14 cellular contexts compared by ENCODE assay signal in genomic region chr1:156895408-156895874, GRCh38. TPM values are rescaled to one million over a fixed set of nuclear protein-coding genes. Genes with fewer than 3 reads are reported as not detected.
A peak's percentile ranks its signal among the peaks of the same experiment; 100 is the strongest.
DNase-seq lines count a peak whose midpoint lies in the region; ATAC-seq and TF ChIP-seq lines count a peak whose summit lies in the region.
"Had no signal": no experiment of that assay in that cellular context is flagged by ENCODE, and none has a peak within 500 bp of the region (broad histone marks: within the 10 kb centered on the region; RNA-seq: fewer than 3 reads in every experiment).

No MANE protein-coding gene starts in this region.

- CTCF ChIA-PET in CD8-positive, alpha-beta T cell (lab: Charles Lee): interaction anchor here (0.9 to 1.2 kb wide), 3 partner anchors 35 to 206 kb away, joined by 3 to 5 read pairs (median 5); partner anchors contain the start of gene NTRK1

- intact Hi-C loops in adrenal gland (cut with DNase I): loop anchor here in 1 of 2 donors (2.0 kb wide), 1 partner anchor 27 kb away; no protein-coding TSS in a partner anchor
- intact Hi-C loops in CD8-positive, alpha-beta T cell (cut with DNase I, micrococcal nuclease): loop anchor here (10.0 kb wide), 2 partner anchors 179 to 259 kb away; no protein-coding TSS in a partner anchor

- H3K9me3 Mint-ChIP-seq in activated naive CD8-positive, alpha-beta T cell treated with anti-CD3 and anti-CD28 coated beads for 36 hours: no peaks in the 10 kb centered on the region
- no peaks in the 10 kb centered on the region for H3K9me3 Mint-ChIP-seq in CD8-positive, alpha-beta T cell
- H3K9me3 Mint-ChIP-seq: WTC11 had no signal

- TF ChIP-seq CTCF in adrenal gland (IDR thresholded peaks at IDR 0.05): no peak
- no peak for TF ChIP-seq CTCF in gastroesophageal sphincter (IDR thresholded peaks at IDR 0.05)
- TF ChIP-seq CTCF in CD8-positive, alpha-beta T cell (IDR thresholded peaks at IDR 0.05): no peak

- H3K36me3 Mint-ChIP-seq in activated naive CD8-positive, alpha-beta T cell treated with anti-CD3 and anti-CD28 coated beads for 36 hours: no peaks in the 10 kb centered on the region
- no peaks in the 10 kb centered on the region for H3K36me3 Mint-ChIP-seq in CD8-positive, alpha-beta T cell
- H3K36me3 Mint-ChIP-seq: WTC11 had no signal

- WGBS in adrenal gland, 4 donors: 55 to 76% (median 69%) methylated on average over 6 of the region's 6 CpGs
- 64% methylated on average over 6 of the region's 6 CpGs; no CpG with 5 or more reads in 1 of the 2 donors for WGBS in gastroesophageal sphincter (ENCODE audit: low coverage in 1 of 2), 2 donors

- H3K27me3 Mint-ChIP-seq in activated naive CD8-positive, alpha-beta T cell treated with anti-CD3 and anti-CD28 coated beads for 36 hours: peaks cover 75% of the 10 kb centered on the region
- peaks cover 45% of the 10 kb centered on the region for H3K27me3 Mint-ChIP-seq in CD8-positive, alpha-beta T cell (ENCODE audit: low read depth)

- H3K27ac ChIP-seq in adrenal gland (peak overlapping the region in 4 of 5 donors; percentile 43 to 90 (median 79)), gastroesophageal sphincter (peak overlapping the region; percentile 11 to 90 (median 84)), substantia nigra (ENCODE audit: low read depth, low read length, poor library complexity, severe bottlenecking) (no peak overlapping the region)
- no peak overlapping the region for H3K27ac ChIP-seq in CD8-positive, alpha-beta T cell (ENCODE audit: low read depth, low read length)

- no peak overlapping the region for H3K4me3 Mint-ChIP-seq in activated naive CD8-positive, alpha-beta T cell treated with anti-CD3 and anti-CD28 coated beads for 36 hours
- H3K4me3 Mint-ChIP-seq in CD8-positive, alpha-beta T cell: no peak overlapping the region
- H3K4me3 Mint-ChIP-seq: WTC11 had no signal

- H3K4me3 ChIP-seq in adrenal gland (peak overlapping the region in 1 of 4 donors; percentile 52), gastroesophageal sphincter (peak overlapping the region in 1 of 2 donors; percentile 58), skeletal muscle cell (ENCODE audit: low read depth, low read length) (peak overlapping the region; percentile 65)
- no peak overlapping the region for H3K4me3 ChIP-seq in CD8-positive, alpha-beta T cell (ENCODE audit: low read depth, low read length)

- POLR2A ChIA-PET in CD8-positive, alpha-beta T cell (lab: Charles Lee): no interaction called here

- H3K4me1 ChIP-seq in adrenal gland (replicated peaks in 1 of 2) (peaks cover 0 to 30% of the 10 kb centered on the region in 2 donors), gastroesophageal sphincter (peaks cover 0 to 86% (median 12%) of the 10 kb centered on the region in 3 donors)
- peaks cover 14% of the 10 kb centered on the region for H3K4me1 ChIP-seq in CD8-positive, alpha-beta T cell (ENCODE audit: insufficient read depth, low read length)

- H3K4me1 Mint-ChIP-seq in activated naive CD8-positive, alpha-beta T cell treated with anti-CD3 and anti-CD28 coated beads for 36 hours: peaks cover 15% of the 10 kb centered on the region
- peaks cover 15% of the 10 kb centered on the region for H3K4me1 Mint-ChIP-seq in CD8-positive, alpha-beta T cell (ENCODE audit: low read depth)

- H3K9me3 ChIP-seq in adrenal gland (replicated peaks in 1 of 3) (no peaks in the 10 kb centered on the region), gastroesophageal sphincter (no peaks in the 10 kb centered on the region)
- no peaks in the 10 kb centered on the region for H3K9me3 ChIP-seq in CD8-positive, alpha-beta T cell (ENCODE audit: low read length)

- no peaks in the 10 kb centered on the region for H3K36me3 ChIP-seq in adrenal gland (replicated peaks in 1 of 2)
- H3K36me3 ChIP-seq in gastroesophageal sphincter: no peaks in the 10 kb centered on the region
- H3K36me3 ChIP-seq in CD8-positive, alpha-beta T cell (ENCODE audit: insufficient read depth, low read length): no peaks in the 10 kb centered on the region

- no peak for TF ChIP-seq POLR2A in adrenal gland (IDR thresholded peaks at IDR 0.05)
- TF ChIP-seq POLR2A in gastroesophageal sphincter (IDR thresholded peaks at IDR 0.05): no peak

- ATAC-seq in gastroesophageal sphincter: no peak
- ATAC-seq in CD8-positive, alpha-beta T cell: no peak
- ATAC-seq: WTC11 had no signal

- DNase-seq in ELF-1 (ENCODE audit: low read depth, low spot score) (peak; percentile 84), adrenal gland (no peak), skeletal muscle cell (ENCODE audit: low read depth) (no peak), substantia nigra (lab: John Stamatoyannopoulos, UW) (no peak)
- DNase-seq in activated naive CD8-positive, alpha-beta T cell treated with anti-CD3 and anti-CD28 coated beads for 36 hours: no peak
- DNase-seq in activated CD4-positive, alpha-beta T cell treated with anti-CD3 and anti-CD28 coated beads, Interleukin-2, amount 50 U/mL, for 4 hours: no peak
- no peak for DNase-seq in CD8-positive, alpha-beta T cell
- DNase-seq: activated gamma-delta T cell treated with Interleukin-2 at 50 U/mL for 16 hours; GOT3; stimulated activated CD4-positive, alpha-beta T cell treated with anti-CD3 and anti-CD28 coated beads, Interleukin-1b, Interleukin-23, amount 100 ng/mL, for 48 hours had no signal

- H3K27me3 ChIP-seq in adrenal gland (peaks cover 8% of the 10 kb centered on the region), gastroesophageal sphincter (peaks cover 68% of the 10 kb centered on the region)
- no peaks in the 10 kb centered on the region for H3K27me3 ChIP-seq in CD8-positive, alpha-beta T cell (ENCODE audit: insufficient read depth, low read length)

- no peak overlapping the region for H3K27ac Mint-ChIP-seq in activated naive CD8-positive, alpha-beta T cell treated with anti-CD3 and anti-CD28 coated beads for 36 hours
- H3K27ac Mint-ChIP-seq in CD8-positive, alpha-beta T cell: no peak overlapping the region
- H3K27ac Mint-ChIP-seq: WTC11 had no signal

- TF ChIP-seq EP300 in gastroesophageal sphincter (IDR thresholded peaks at IDR 0.05): no peak

RNA-seq across cellular contexts. Expression of gene PEAR1, which starts 1.9 kb away (rescaled TPM):
- total RNA-seq in adrenal gland: 10 to 100 TPM in 5 of 8 donors, 1 to 10 TPM in 3; 4.7 to 31.1 (median 12.8) TPM
- polyA plus RNA-seq in adrenal gland: 10 to 100 TPM in 1 of 3 donors, 1 to 10 TPM in 2; 4.2 to 15.1 (median 6.2) TPM
- total RNA-seq in gastroesophageal sphincter: 10 to 100 TPM in 2 of 4 donors, 1 to 10 TPM in 2; 7.0 to 10.7 (median 9.1) TPM
- not detected for total RNA-seq in activated naive CD8-positive, alpha-beta T cell treated with anti-CD3 and anti-CD28 coated beads for 36 hours
- not detected for total RNA-seq in CD8-positive, alpha-beta T cell

RNA-seq across cellular contexts. Expression of gene LRRC71, which starts 25.0 kb away (rescaled TPM):
- total RNA-seq in adrenal gland (under 1 TPM in 4 of 8 donors, not detected in 4; 0.11 to 0.39 (median 0.23) TPM), gastroesophageal sphincter (under 1 TPM in 1 of 4 donors, not detected in 3; 0.40 TPM)
- 1 to 10 TPM in 2 of 3 donors, under 1 TPM in 1; 0.20 to 4.6 (median 1.2) TPM for polyA plus RNA-seq in adrenal gland
- not detected for total RNA-seq in activated naive CD8-positive, alpha-beta T cell treated with anti-CD3 and anti-CD28 coated beads for 36 hours
- total RNA-seq in CD8-positive, alpha-beta T cell: not detected
- total RNA-seq: epithelial cell of proximal tubule, ureter had no signal

RNA-seq across cellular contexts. Expression of gene NTRK1, which starts 34.8 kb away (rescaled TPM):
- 10 to 100 TPM in 1 of 8 donors, 1 to 10 TPM in 2, under 1 TPM in 4, not detected in 1; 0.26 to 11.2 (median 0.78) TPM for total RNA-seq in adrenal gland
- polyA plus RNA-seq in adrenal gland: 10 to 100 TPM in 2 of 3 donors, 1 to 10 TPM in 1; 1.1 to 22.6 (median 13.6) TPM
- total RNA-seq in gastroesophageal sphincter: 1 to 10 TPM in 2 of 4 donors, under 1 TPM in 2; 0.23 to 4.4 (median 0.72) TPM
- total RNA-seq in activated naive CD8-positive, alpha-beta T cell treated with anti-CD3 and anti-CD28 coated beads for 36 hours: 1 to 10 TPM; 3.4 to 4.0 TPM
- 1 to 10 TPM; 1.5 to 1.7 TPM for total RNA-seq in CD8-positive, alpha-beta T cell
- total RNA-seq: epithelial cell of proximal tubule had no signal

RNA-seq across cellular contexts. Expression of gene INSRR, which starts 36.5 kb away (rescaled TPM):
- total RNA-seq in adrenal gland: 1 to 10 TPM in 1 of 8 donors, under 1 TPM in 5, not detected in 2; 0.04 to 1.3 (median 0.25) TPM
- 1 to 10 TPM in 2 of 3 donors, under 1 TPM in 1; 0.22 to 8.7 (median 1.5) TPM for polyA plus RNA-seq in adrenal gland
- total RNA-seq in gastroesophageal sphincter: under 1 TPM in 1 of 4 donors, not detected in 3; under 0.01 TPM
- under 1 TPM; 0.12 to 0.20 TPM for total RNA-seq in activated naive CD8-positive, alpha-beta T cell treated with anti-CD3 and anti-CD28 coated beads for 36 hours
- total RNA-seq in CD8-positive, alpha-beta T cell: under 1 TPM; 0.05 to 0.08 TPM
- total RNA-seq: epithelial cell of proximal tubule had no signal

Comparison
In these comparisons a context has a peak if more than half of its experiments do, and no peak if none do; other contexts are left out.
1. H3K27ac ChIP-seq: peak in adrenal gland (4 of 5) and gastroesophageal sphincter (4 of 4); none in CD8-positive, alpha-beta T cell (single experiment) and substantia nigra (single experiment).
2. RNA of gene PEAR1, which starts 1.9 kb away (total RNA-seq): 4.7 to 31.1 TPM in adrenal gland and 7.0 to 10.7 TPM in gastroesophageal sphincter; not detected in activated naive CD8-positive, alpha-beta T cell treated with anti-CD3 and anti-CD28 coated beads for 36 hours and not detected in CD8-positive, alpha-beta T cell; every median in the first group is over 4 times any median in the second.